ENCODE assay signal across 1 cellular context in the genomic region with DNA sequence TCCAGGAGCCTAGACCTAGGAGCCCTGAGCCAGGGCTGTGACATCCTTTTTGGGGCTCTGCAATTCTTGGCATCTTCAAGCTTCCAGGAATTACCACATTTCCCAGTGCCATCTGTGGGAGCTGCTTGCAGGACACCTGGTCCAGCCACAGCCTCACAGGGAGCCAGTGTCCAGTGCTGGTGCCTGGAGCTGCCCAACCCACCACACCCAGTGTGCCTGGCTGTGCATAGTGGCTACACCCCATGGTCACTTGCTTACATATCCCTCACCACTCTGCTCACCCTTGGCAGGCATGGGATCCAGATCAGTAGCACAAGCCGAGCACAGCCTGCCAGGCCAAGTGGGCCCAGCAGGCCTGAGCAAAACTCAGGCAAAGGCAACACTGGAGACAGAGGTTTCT.
TF ChIP-seq lines count a peak whose summit lies in the region.

No MANE protein-coding gene starts in this region.

TF ChIP-seq in IMR-90, 13 proteins besides CTCF, POLR2A, EP300 and RAD21:
- TF ChIP-seq RCOR1 (IDR thresholded peaks at IDR 0.05; ENCODE audit: insufficient replicate concordance, low read length) (no peak), SMC3 (IDR thresholded peaks at IDR 0.05; ENCODE audit: low read depth, low read length) (no peak), FOS (IDR thresholded peaks at IDR 0.05; ENCODE audit: low read depth, low read length) (no peak), CHD1 (IDR thresholded peaks at IDR 0.05; ENCODE audit: low read depth, low read length) (no peak), CEBPB (IDR thresholded peaks at IDR 0.05; ENCODE audit: low read depth, low read length) (no peak), NFE2L2 (IDR thresholded peaks at IDR 0.05; ENCODE audit: low read depth, low read length) (no peak), RFX5 (IDR thresholded peaks at IDR 0.05; ENCODE audit: low read depth, low read length) (no peak), BHLHE40 (IDR thresholded peaks at IDR 0.05; ENCODE audit: low read depth, low read length) (no peak), MAZ (IDR thresholded peaks at IDR 0.05; ENCODE audit: borderline replicate concordance, low read depth, low read length) (no peak), MAFK (IDR thresholded peaks at IDR 0.05; ENCODE audit: low read depth, low read length) (no peak), MXI1 (IDR thresholded peaks at IDR 0.05; ENCODE audit: borderline replicate concordance, low read depth, low read length) (no peak)
- TF ChIP-seq, protein P1, sequence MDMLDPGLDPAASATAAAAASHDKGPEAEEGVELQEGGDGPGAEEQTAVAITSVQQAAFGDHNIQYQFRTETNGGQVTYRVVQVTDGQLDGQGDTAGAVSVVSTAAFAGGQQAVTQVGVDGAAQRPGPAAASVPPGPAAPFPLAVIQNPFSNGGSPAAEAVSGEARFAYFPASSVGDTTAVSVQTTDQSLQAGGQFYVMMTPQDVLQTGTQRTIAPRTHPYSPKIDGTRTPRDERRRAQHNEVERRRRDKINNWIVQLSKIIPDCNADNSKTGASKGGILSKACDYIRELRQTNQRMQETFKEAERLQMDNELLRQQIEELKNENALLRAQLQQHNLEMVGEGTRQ (IDR thresholded peaks at IDR 0.05; ENCODE audit: low read depth, low read length): no peak
- TF ChIP-seq, protein P2, sequence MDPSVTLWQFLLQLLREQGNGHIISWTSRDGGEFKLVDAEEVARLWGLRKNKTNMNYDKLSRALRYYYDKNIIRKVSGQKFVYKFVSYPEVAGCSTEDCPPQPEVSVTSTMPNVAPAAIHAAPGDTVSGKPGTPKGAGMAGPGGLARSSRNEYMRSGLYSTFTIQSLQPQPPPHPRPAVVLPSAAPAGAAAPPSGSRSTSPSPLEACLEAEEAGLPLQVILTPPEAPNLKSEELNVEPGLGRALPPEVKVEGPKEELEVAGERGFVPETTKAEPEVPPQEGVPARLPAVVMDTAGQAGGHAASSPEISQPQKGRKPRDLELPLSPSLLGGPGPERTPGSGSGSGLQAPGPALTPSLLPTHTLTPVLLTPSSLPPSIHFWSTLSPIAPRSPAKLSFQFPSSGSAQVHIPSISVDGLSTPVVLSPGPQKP (IDR thresholded peaks at IDR 0.05; ENCODE audit: borderline replicate concordance, low read depth, low read length): no peak
TF ChIP-seq in IMR-90: peak in this region for 0.
